In genomic region chr1:110412576-110412975, GRCh38 we compare ENCODE assay signal across 8 cellular contexts.
DNase-seq lines count a peak whose midpoint lies in the region; ATAC-seq and TF ChIP-seq lines count a peak whose summit lies in the region.

No MANE protein-coding gene starts in this region.

- TF ChIP-seq POLR2A in NB4 (IDR thresholded peaks at IDR 0.05; ENCODE audit: extremely low read depth, insufficient read length), result no peak

- TF ChIP-seq CTCF in NB4 (IDR thresholded peaks at IDR 0.05; ENCODE audit: low read depth, low read length), result peak; percentile 79

- no peak for ATAC-seq in HG02852 (IDR thresholded peaks at IDR 0.05; ENCODE audit: unreplicated experiment)

- peak; percentile 52 for DNase-seq in activated gamma-delta T cell treated with Interleukin-2 at 50 U/mL for 16 hours
- no peak for DNase-seq in activated gamma-delta T cell (lab: John Stamatoyannopoulos, UW)
- DNase-seq in NB4 (ENCODE audit: low read depth), result peak; percentile 76
- DNase-seq in T-helper 9 cell, result peak; percentile 44
- DNase-seq in astrocyte of the hippocampus (ENCODE audit: low read depth, low spot score), result peak; percentile 76
- peak; percentile 56 for DNase-seq in iPS DF 4.7 (ENCODE audit: extremely low read depth, low spot score)
- DNase-seq in stimulated activated CD4-positive, alpha-beta T cell treated with anti-CD3 and anti-CD28 coated beads, Interleukin-12 subunit alpha, Interleukin-12 subunit beta, amount 100 ng/mL, for 24 hours (ENCODE audit: low read depth in 2 of 2), result peak; percentile 35 to 46

- H3K4me3 ChIP-seq in NB4 (ENCODE audit: low read depth, low read length), result no peak overlapping the region
